15 cellular contexts compared by ENCODE assay signal in the genomic region with DNA sequence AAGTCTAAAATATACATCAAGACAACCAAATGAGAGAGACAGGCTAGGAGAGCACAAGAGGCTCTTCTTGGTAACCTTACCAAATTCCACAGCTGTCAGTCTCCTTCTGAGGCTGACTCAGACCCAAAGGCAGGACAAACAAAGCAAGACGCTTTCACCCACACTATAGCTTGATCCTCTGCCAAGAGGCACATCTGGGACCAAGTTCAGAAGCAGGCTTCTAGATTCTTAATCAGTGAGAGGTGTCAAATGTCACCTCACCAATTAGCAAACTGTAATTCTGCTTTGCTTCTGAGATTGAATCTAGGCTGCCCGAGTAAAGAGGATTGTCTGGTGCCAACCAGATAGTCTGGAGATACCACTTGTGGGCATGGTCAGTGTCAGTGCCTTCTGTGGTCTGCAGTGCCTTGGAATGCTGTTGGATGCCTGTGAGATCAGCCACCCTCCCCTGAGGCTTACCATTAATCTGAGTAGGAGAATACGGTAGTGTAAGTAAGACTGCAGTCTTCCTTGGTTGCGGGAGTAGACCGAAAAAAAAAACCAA.
DNase-seq lines count a peak whose midpoint lies in the region; ATAC-seq and TF ChIP-seq lines count a peak whose summit lies in the region.
"Had no signal": no experiment of that assay in that cellular context is flagged by ENCODE, and none has a peak within 500 bp of the region (broad histone marks: within the 10 kb centered on the region; RNA-seq: fewer than 3 reads in every experiment).

No MANE protein-coding gene starts in this region.

- TF ChIP-seq CTCF in choroid plexus epithelial cell (conservative IDR thresholded peaks at IDR 0.05; ENCODE audit: low read depth, low read length): no peak
- no peak for TF ChIP-seq CTCF in osteocyte (IDR thresholded peaks at IDR 0.05)
- TF ChIP-seq CTCF in MM.1S (IDR thresholded peaks at IDR 0.05; ENCODE audit: low read length): no peak

- H3K36me3 ChIP-seq in MM.1S (replicated peaks; ENCODE audit: insufficient read depth, low read length): no peaks in the 10 kb centered on the region
- H3K36me3 ChIP-seq: adrenal gland had no signal

- DNase-seq in GM03348 (ENCODE audit: low spot score) (peak; percentile 74), NCI-H69 (lab: John Stamatoyannopoulos, UW) (peak; percentile 82), choroid plexus epithelial cell (ENCODE audit: low read depth) (peak; percentile 51), osteocyte (ENCODE audit: extremely low spot score, unreplicated experiment) (no peak), sciatic nerve (ENCODE audit: low spot score) (no peak), MM.1S (no peak)
- DNase-seq: activated CD8-positive, alpha-beta memory T cell treated with anti-CD3 and anti-CD28 coated beads, Interleukin-2, amount 10 ng/mL, durations not matched to agents 7 days and 5 days; adrenal gland; endodermal cell; H7; KG1; NCI-H2081 treated with DMSO at 0.1 percent for 48 hours had no signal

- H3K27ac ChIP-seq in MM.1S (ENCODE audit: low read length): no peak overlapping the region
- H3K27ac ChIP-seq: adrenal gland had no signal

- peaks cover 37% of the 10 kb centered on the region for H3K4me1 Mint-ChIP-seq in osteocyte (ENCODE audit: unreplicated experiment)
- H3K4me1 Mint-ChIP-seq: activated CD8-positive, alpha-beta memory T cell treated with anti-CD3 and anti-CD28 coated beads, Interleukin-2, amount 10 ng/mL, durations not matched to agents 7 days and 5 days had no signal

- H3K27ac Mint-ChIP-seq in osteocyte (ENCODE audit: unreplicated experiment): peak overlapping the region; percentile 71
- H3K27ac Mint-ChIP-seq: activated CD8-positive, alpha-beta memory T cell treated with anti-CD3 and anti-CD28 coated beads, Interleukin-2, amount 10 ng/mL, durations not matched to agents 7 days and 5 days; endodermal cell; mesothelial cell of epicardium had no signal

- H3K9me2 ChIP-seq in MM.1S (replicated peaks; ENCODE audit: insufficient read depth, low read length): no peaks in the 10 kb centered on the region

- no peaks in the 10 kb centered on the region for H3K79me2 ChIP-seq in MM.1S (ENCODE audit: low read length)

- H3K4me3 Mint-ChIP-seq in osteocyte (ENCODE audit: unreplicated experiment): no peak overlapping the region
- H3K4me3 Mint-ChIP-seq: activated CD8-positive, alpha-beta memory T cell treated with anti-CD3 and anti-CD28 coated beads, Interleukin-2, amount 10 ng/mL, durations not matched to agents 7 days and 5 days; endodermal cell; mesothelial cell of epicardium had no signal

- no peak for ATAC-seq in GM19023 (IDR thresholded peaks at IDR 0.05; ENCODE audit: unreplicated experiment)
- no peak for ATAC-seq in sciatic nerve
- ATAC-seq in GM18517 (IDR thresholded peaks at IDR 0.05; ENCODE audit: unreplicated experiment): no peak
- ATAC-seq: activated CD8-positive, alpha-beta memory T cell treated with anti-CD3 and anti-CD28 coated beads, Interleukin-2, amount 10 ng/mL, durations not matched to agents 7 days and 5 days had no signal

- intact Hi-C loops in sciatic nerve (cut with DNase I): no loop called here

- no peaks in the 10 kb centered on the region for H3K36me3 Mint-ChIP-seq in osteocyte (ENCODE audit: unreplicated experiment)
- H3K36me3 Mint-ChIP-seq: activated CD8-positive, alpha-beta memory T cell treated with anti-CD3 and anti-CD28 coated beads, Interleukin-2, amount 10 ng/mL, durations not matched to agents 7 days and 5 days; mesothelial cell of epicardium had no signal

- no peak overlapping the region for H3K9ac ChIP-seq in MM.1S (ENCODE audit: low read length)

- no peaks in the 10 kb centered on the region for H3K4me1 ChIP-seq in MM.1S (ENCODE audit: low read length)
- H3K4me1 ChIP-seq: adrenal gland had no signal

- H2AFZ ChIP-seq in MM.1S (ENCODE audit: low read length): no peak overlapping the region

- H3K4me3 ChIP-seq in choroid plexus epithelial cell (ENCODE audit: low read depth, low read length) (no peak overlapping the region), MM.1S (ENCODE audit: low read length) (no peak overlapping the region)
- H3K4me3 ChIP-seq: adrenal gland had no signal

- H3K4me2 ChIP-seq in MM.1S (ENCODE audit: low read depth, low read length): no peak overlapping the region

- H3K27me3 Mint-ChIP-seq in osteocyte (ENCODE audit: unreplicated experiment): no peaks in the 10 kb centered on the region
- H3K27me3 Mint-ChIP-seq: activated CD8-positive, alpha-beta memory T cell treated with anti-CD3 and anti-CD28 coated beads, Interleukin-2, amount 10 ng/mL, durations not matched to agents 7 days and 5 days had no signal

- no peaks in the 10 kb centered on the region for H3K27me3 ChIP-seq in MM.1S (replicated peaks; ENCODE audit: insufficient read depth, low read length)
- H3K27me3 ChIP-seq: adrenal gland had no signal

- no peaks in the 10 kb centered on the region for H3K9me3 ChIP-seq in MM.1S (replicated peaks; ENCODE audit: insufficient read depth, low read length)
- H3K9me3 ChIP-seq: adrenal gland had no signal

- H3F3A ChIP-seq in MM.1S (ENCODE audit: insufficient read depth, low read length): no peaks in the 10 kb centered on the region

- no peaks in the 10 kb centered on the region for H3K9me3 Mint-ChIP-seq in osteocyte (ENCODE audit: unreplicated experiment)
- H3K9me3 Mint-ChIP-seq: endodermal cell, mesothelial cell of epicardium had no signal

- H4K20me1 ChIP-seq in MM.1S (ENCODE audit: insufficient read depth, low read length): no peaks in the 10 kb centered on the region

Comparison
In these comparisons a context has a peak if more than half of its experiments do, and no peak if none do; other contexts are left out.
1. DNase-seq: peak in GM03348 (single experiment), NCI-H69 (single experiment) and choroid plexus epithelial cell (single experiment); none in osteocyte (single experiment), sciatic nerve (single experiment) and MM.1S (single experiment).